1 cellular context compared by ENCODE assay signal in genomic region chr3:46010519-46011113, GRCh38.
TF ChIP-seq lines count a peak whose summit lies in the region.

No MANE protein-coding gene starts in this region.

TF ChIP-seq in GM12878, 131 proteins besides CTCF, POLR2A, EP300 and RAD21:
- TF ChIP-seq FOXK2 (IDR thresholded peaks at IDR 0.05) (no peak), MTA2 (IDR thresholded peaks at IDR 0.05; ENCODE audit: low read depth) (0 out of 2 replicates have a peak, but pooled peaks have one; percentile 20), SMC3 (IDR thresholded peaks at IDR 0.05; ENCODE audit: borderline replicate concordance, low read length) (no peak), RELB (IDR thresholded peaks at IDR 0.05; ENCODE audit: low read depth) (no peak), POU2F2 (IDR thresholded peaks at IDR 0.05; ENCODE audit: borderline replicate concordance, low read depth, low read length) (no peak), ZNF687 (IDR thresholded peaks at IDR 0.05) (peak; percentile 74), CUX1 (IDR thresholded peaks at IDR 0.05; ENCODE audit: insufficient replicate concordance, low read depth, low read length) (no peak), CHD2 (IDR thresholded peaks at IDR 0.05; ENCODE audit: borderline replicate concordance, low read depth, low read length) (no peak), EED (IDR thresholded peaks at IDR 0.05; ENCODE audit: low read depth) (no peak), FOXM1 (IDR thresholded peaks at IDR 0.05; ENCODE audit: low read depth, low read length) (no peak), CREM (IDR thresholded peaks at IDR 0.05; ENCODE audit: low read depth) (no peak), SP1 (IDR thresholded peaks at IDR 0.05; ENCODE audit: low read depth, low read length) (no peak), BCL11A (IDR thresholded peaks at IDR 0.05; ENCODE audit: low read depth, low read length) (no peak)
- TF ChIP-seq, protein P1, sequence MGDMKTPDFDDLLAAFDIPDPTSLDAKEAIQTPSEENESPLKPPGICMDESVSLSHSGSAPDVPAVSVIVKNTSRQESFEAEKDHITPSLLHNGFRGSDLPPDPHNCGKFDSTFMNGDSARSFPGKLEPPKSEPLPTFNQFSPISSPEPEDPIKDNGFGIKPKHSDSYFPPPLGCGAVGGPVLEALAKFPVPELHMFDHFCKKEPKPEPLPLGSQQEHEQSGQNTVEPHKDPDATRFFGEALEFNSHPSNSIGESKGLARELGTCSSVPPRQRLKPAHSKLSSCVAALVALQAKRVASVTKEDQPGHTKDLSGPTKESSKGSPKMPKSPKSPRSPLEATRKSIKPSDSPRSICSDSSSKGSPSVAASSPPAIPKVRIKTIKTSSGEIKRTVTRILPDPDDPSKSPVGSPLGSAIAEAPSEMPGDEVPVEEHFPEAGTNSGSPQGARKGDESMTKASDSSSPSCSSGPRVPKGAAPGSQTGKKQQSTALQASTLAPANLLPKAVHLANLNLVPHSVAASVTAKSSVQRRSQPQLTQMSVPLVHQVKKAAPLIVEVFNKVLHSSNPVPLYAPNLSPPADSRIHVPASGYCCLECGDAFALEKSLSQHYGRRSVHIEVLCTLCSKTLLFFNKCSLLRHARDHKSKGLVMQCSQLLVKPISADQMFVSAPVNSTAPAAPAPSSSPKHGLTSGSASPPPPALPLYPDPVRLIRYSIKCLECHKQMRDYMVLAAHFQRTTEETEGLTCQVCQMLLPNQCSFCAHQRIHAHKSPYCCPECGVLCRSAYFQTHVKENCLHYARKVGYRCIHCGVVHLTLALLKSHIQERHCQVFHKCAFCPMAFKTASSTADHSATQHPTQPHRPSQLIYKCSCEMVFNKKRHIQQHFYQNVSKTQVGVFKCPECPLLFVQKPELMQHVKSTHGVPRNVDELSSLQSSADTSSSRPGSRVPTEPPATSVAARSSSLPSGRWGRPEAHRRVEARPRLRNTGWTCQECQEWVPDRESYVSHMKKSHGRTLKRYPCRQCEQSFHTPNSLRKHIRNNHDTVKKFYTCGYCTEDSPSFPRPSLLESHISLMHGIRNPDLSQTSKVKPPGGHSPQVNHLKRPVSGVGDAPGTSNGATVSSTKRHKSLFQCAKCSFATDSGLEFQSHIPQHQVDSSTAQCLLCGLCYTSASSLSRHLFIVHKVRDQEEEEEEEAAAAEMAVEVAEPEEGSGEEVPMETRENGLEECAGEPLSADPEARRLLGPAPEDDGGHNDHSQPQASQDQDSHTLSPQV (IDR thresholded peaks at IDR 0.05): peak; percentile 77; the same call in 1 of the 2 replicates
TF ChIP-seq in GM12878: peak in this region for 3.
